In genomic region chr5:164680216-164680615, GRCh38 we compare ENCODE assay signal across 31 cellular contexts.
"Had no signal": no experiment of that assay in that cellular context is flagged by ENCODE, and none has a peak within 500 bp of the region (broad histone marks: within the 10 kb centered on the region; RNA-seq: fewer than 3 reads in every experiment).

No MANE protein-coding gene starts in this region.

- H3K36me3 Mint-ChIP-seq: activated naive CD8-positive, alpha-beta T cell; brain had no signal

- H3K27ac ChIP-seq: WERI-Rb-1 had no signal

- H3K9me3 Mint-ChIP-seq: activated CD4-positive, alpha-beta T cell treated with anti-CD3 and anti-CD28 coated beads, Interleukin-2, amount 10 ng/mL, durations not matched to agents 24 days and 14 days; activated CD8-positive, alpha-beta T cell treated with anti-CD3 and anti-CD28 coated beads for 36 hours; activated naive CD8-positive, alpha-beta T cell treated with anti-CD3 and anti-CD28 coated beads, Interleukin-2, amount 50 U/mL, for 24 hours; activated T-helper 2 cell treated with anti-CD3 and anti-CD28 coated beads, Interferon-gamma antibody, Interleukin-2, Interleukin-4, amounts not matched to agents 10 μg/mL and 5 μg/mL and 100 μg/mL, durations not matched to agents 14 hours and 24 hours and 36 hours had no signal

- H3K4me1 Mint-ChIP-seq: activated CD4-positive, alpha-beta T cell treated with anti-CD3 and anti-CD28 coated beads, Interleukin-2, amount 10 ng/mL, durations not matched to agents 24 days and 14 days; activated naive CD8-positive, alpha-beta T cell treated with anti-CD3 and anti-CD28 coated beads, Interleukin-2, amount 50 U/mL, for 24 hours; brain had no signal

- H3K36me3 ChIP-seq: WERI-Rb-1 had no signal

- DNase-seq: activated CD4-positive, alpha-beta T cell treated with anti-CD3 and anti-CD28 coated beads, Interleukin-2, amount 10 ng/mL, durations not matched to agents 24 days and 14 days; activated CD4-positive, alpha-beta T cell treated with anti-CD3 and anti-CD28 coated beads, Interleukin-2, amount 50 U/mL, for 4 hours; activated CD8-positive, alpha-beta T cell treated with anti-CD3 and anti-CD28 coated beads for 36 hours; activated gamma-delta T cell treated with Interleukin-2 at 50 U/mL for 16 hours; activated naive CD4-positive, alpha-beta T cell treated with anti-CD3 and anti-CD28 coated beads for 36 hours; activated naive CD8-positive, alpha-beta T cell treated with anti-CD3 and anti-CD28 coated beads, Interleukin-2, amount 50 U/mL, for 24 hours; activated T-cell treated with anti-CD3 and anti-CD28 coated beads, Interleukin-2, amount 50 U/mL, for 24 hours; anterior cingulate cortex; caudate nucleus; Kasumi-1; KG1; MM.1S; MV-4-11; NCI-H1092; NCI-H1436 treated with DMSO at 0.1 percent for 48 hours; NCI-H1694 treated with DMSO at 0.1 percent for 48 hours; NCI-H2029; NCI-H2171; NCI-H510A; NCI-H526; NCI-H748 treated with DMSO at 0.1 percent for 48 hours; NK-92 treated with Interleukin-12 subunit alpha and Interleukin-12 subunit beta, amount 100 ng/mL, for 24 hours; Right ventricle myocardium superior; SW 1271; T-helper 1 cell; T-helper 2 cell; T-helper 9 cell; WERI-Rb-1 had no signal

- H3K27ac Mint-ChIP-seq: activated CD4-positive, alpha-beta T cell treated with anti-CD3 and anti-CD28 coated beads, Interleukin-2, amount 10 ng/mL, durations not matched to agents 24 days and 14 days; activated CD8-positive, alpha-beta T cell treated with anti-CD3 and anti-CD28 coated beads for 36 hours; activated naive CD4-positive, alpha-beta T cell treated with anti-CD3 and anti-CD28 coated beads for 36 hours; activated naive CD8-positive, alpha-beta T cell; activated naive CD8-positive, alpha-beta T cell treated with anti-CD3 and anti-CD28 coated beads, Interleukin-2, amount 50 U/mL, for 24 hours; activated T-cell treated with anti-CD3 and anti-CD28 coated beads, Interleukin-2, amount 50 U/mL, for 24 hours; activated T-helper 2 cell treated with anti-CD3 and anti-CD28 coated beads, Interferon-gamma antibody, Interleukin-2, Interleukin-4, amounts not matched to agents 10 μg/mL and 5 μg/mL and 100 μg/mL, durations not matched to agents 14 hours and 24 hours and 36 hours; brain had no signal

- H3K27me3 Mint-ChIP-seq: activated CD4-positive, alpha-beta T cell treated with anti-CD3 and anti-CD28 coated beads, Interleukin-2, amount 10 ng/mL, durations not matched to agents 24 days and 14 days; activated CD8-positive, alpha-beta T cell treated with anti-CD3 and anti-CD28 coated beads for 36 hours; activated naive CD8-positive, alpha-beta T cell; activated naive CD8-positive, alpha-beta T cell treated with anti-CD3 and anti-CD28 coated beads, Interleukin-2, amount 50 U/mL, for 24 hours; activated T-cell treated with anti-CD3 and anti-CD28 coated beads, Interleukin-2, amount 50 U/mL, for 24 hours had no signal

- H3K4me3 Mint-ChIP-seq: activated CD4-positive, alpha-beta T cell treated with anti-CD3 and anti-CD28 coated beads, Interleukin-2, amount 10 ng/mL, durations not matched to agents 24 days and 14 days; activated CD8-positive, alpha-beta T cell treated with anti-CD3 and anti-CD28 coated beads for 36 hours; activated naive CD4-positive, alpha-beta T cell treated with anti-CD3 and anti-CD28 coated beads for 36 hours; activated naive CD8-positive, alpha-beta T cell; activated naive CD8-positive, alpha-beta T cell treated with anti-CD3 and anti-CD28 coated beads, Interleukin-2, amount 50 U/mL, for 24 hours; activated T-cell treated with anti-CD3 and anti-CD28 coated beads, Interleukin-2, amount 50 U/mL, for 24 hours; brain had no signal

- ATAC-seq: activated CD8-positive, alpha-beta T cell treated with anti-CD3 and anti-CD28 coated beads for 36 hours; activated naive CD8-positive, alpha-beta T cell treated with anti-CD3 and anti-CD28 coated beads, Interleukin-2, amount 50 U/mL, for 24 hours had no signal
